Comparison of ENCODE assay signal across 1 cellular context in genomic region chr12:93441617-93442410, GRCh38.
TF ChIP-seq lines count a peak whose summit lies in the region.

UBE2N (minus strand) TSS chr12:93441947; CDS start chr12:93441884, 63 bp downstream.

TF ChIP-seq in HepG2, 621 proteins besides CTCF, POLR2A, EP300 and RAD21 (continued from another document and continues in another):
- TF ChIP-seq E2F1 (CRISPR knock-in tag; IDR thresholded peaks at IDR 0.05), result peak; percentile 86
- no peak for TF ChIP-seq ARHGAP35 (CRISPR knock-in tag; IDR thresholded peaks at IDR 0.05; ENCODE audit: borderline replicate concordance)
- TF ChIP-seq JARID2 (CRISPR knock-in tag; IDR thresholded peaks at IDR 0.05; ENCODE audit: insufficient replicate concordance), result no peak
- peak; percentile 74; the same call in 1 of the 2 replicates for TF ChIP-seq SIN3A (IDR thresholded peaks at IDR 0.05; ENCODE audit: borderline replicate concordance, low read depth, low read length)
- no peak for TF ChIP-seq ADNP (CRISPR knock-in tag; IDR thresholded peaks at IDR 0.05)
- TF ChIP-seq KDM5B (CRISPR knock-in tag; IDR thresholded peaks at IDR 0.05; ENCODE audit: borderline replicate concordance), result peak; percentile 88; the same call in 1 of the 2 replicates
- peak; percentile 40; the same call in 1 of the 2 replicates for TF ChIP-seq NCOA2 (CRISPR knock-in tag; IDR thresholded peaks at IDR 0.05)
- no peak for TF ChIP-seq U2AF2 (IDR thresholded peaks at IDR 0.05; ENCODE audit: low read depth, low read length)
- no peak for TF ChIP-seq ZNF34 (CRISPR knock-in tag; IDR thresholded peaks at IDR 0.05; ENCODE audit: borderline replicate concordance)
- peak; percentile 60; the same call in 1 of the 2 replicates for TF ChIP-seq ZNF503 (CRISPR knock-in tag; IDR thresholded peaks at IDR 0.05)
- no peak for TF ChIP-seq ZBTB25 (CRISPR knock-in tag; IDR thresholded peaks at IDR 0.05)
- TF ChIP-seq ZSCAN29 (CRISPR knock-in tag; conservative IDR thresholded peaks at IDR 0.05), result no peak
- TF ChIP-seq ZNF281 (CRISPR knock-in tag; IDR thresholded peaks at IDR 0.05; ENCODE audit: borderline replicate concordance), result 0 out of 2 replicates have a peak, but pooled peaks have one; percentile 48
- no peak for TF ChIP-seq ZBTB10 (CRISPR knock-in tag; IDR thresholded peaks at IDR 0.05; ENCODE audit: borderline replicate concordance)
- TF ChIP-seq MAZ (IDR thresholded peaks at IDR 0.05; ENCODE audit: borderline replicate concordance, low read depth, low read length), result peak; percentile 93
- TF ChIP-seq MAZ (CRISPR knock-in tag; IDR thresholded peaks at IDR 0.05; ENCODE audit: low read depth), result no peak
- TF ChIP-seq ZNF343 (CRISPR knock-in tag; IDR thresholded peaks at IDR 0.05), result peak; percentile 42; the same call in 1 of the 2 replicates
- no peak for TF ChIP-seq NFIC (IDR thresholded peaks at IDR 0.05; ENCODE audit: low read length)
- TF ChIP-seq ZNF567 (CRISPR knock-in tag; IDR thresholded peaks at IDR 0.05; ENCODE audit: borderline replicate concordance), result no peak
- TF ChIP-seq TGIF2 (CRISPR knock-in tag; IDR thresholded peaks at IDR 0.05), result peak; percentile 61; the same call in 1 of the 2 replicates
- no peak for TF ChIP-seq EEA1 (CRISPR knock-in tag; IDR thresholded peaks at IDR 0.05; ENCODE audit: borderline replicate concordance)
- TF ChIP-seq GMEB1 (CRISPR knock-in tag; IDR thresholded peaks at IDR 0.05; ENCODE audit: borderline replicate concordance), result peak; percentile 99
- peak; percentile 36; the same call in 1 of the 2 replicates for TF ChIP-seq ZNF552 (CRISPR knock-in tag; IDR thresholded peaks at IDR 0.05; ENCODE audit: borderline replicate concordance)
- TF ChIP-seq ZBTB38 (CRISPR knock-in tag; IDR thresholded peaks at IDR 0.05), result peak; percentile 92
- TF ChIP-seq CCAR2 (optimal IDR thresholded peaks at IDR 0.05; ENCODE audit: low read depth, low read length), result no peak
- peak; percentile 83; the same call in 1 of the 2 replicates for TF ChIP-seq MTA1 (CRISPR knock-in tag; IDR thresholded peaks at IDR 0.05; ENCODE audit: borderline replicate concordance)
- TF ChIP-seq ZBTB4 (CRISPR knock-in tag; IDR thresholded peaks at IDR 0.05; ENCODE audit: borderline replicate concordance), result no peak
- TF ChIP-seq CBX2 (IDR thresholded peaks at IDR 0.05; ENCODE audit: low read depth, low read length), result no peak
- TF ChIP-seq CBX2 (CRISPR knock-in tag; IDR thresholded peaks at IDR 0.05; ENCODE audit: low read depth), result no peak
- no peak for TF ChIP-seq ZNF460 (CRISPR knock-in tag; IDR thresholded peaks at IDR 0.05; ENCODE audit: borderline replicate concordance)
- peak; percentile 91 for TF ChIP-seq HOXA3 (CRISPR knock-in tag; IDR thresholded peaks at IDR 0.05)
- peak; percentile 98; the same call in 1 of the 2 replicates for TF ChIP-seq IRF9 (CRISPR knock-in tag; IDR thresholded peaks at IDR 0.05; ENCODE audit: borderline replicate concordance)
- TF ChIP-seq SOX5 (CRISPR knock-in tag; IDR thresholded peaks at IDR 0.05; ENCODE audit: borderline replicate concordance), result 0 out of 2 replicates have a peak, but pooled peaks have one; percentile 40
- 0 out of 2 replicates have a peak, but pooled peaks have one; percentile 6 for TF ChIP-seq NRL (CRISPR knock-in tag; IDR thresholded peaks at IDR 0.05; ENCODE audit: borderline replicate concordance)
- TF ChIP-seq GLI4 (CRISPR knock-in tag; IDR thresholded peaks at IDR 0.05; ENCODE audit: borderline replicate concordance), result 0 out of 2 replicates have a peak, but pooled peaks have one; percentile 7
- no peak for TF ChIP-seq GRHL1 (CRISPR knock-in tag; conservative IDR thresholded peaks at IDR 0.05)
- no peak for TF ChIP-seq MTA3 (CRISPR knock-in tag; IDR thresholded peaks at IDR 0.05)
- peak; percentile 65 for TF ChIP-seq ZNF878 (CRISPR knock-in tag; IDR thresholded peaks at IDR 0.05)
- TF ChIP-seq E2F5 (CRISPR knock-in tag; conservative IDR thresholded peaks at IDR 0.05), result no peak; the same call in 1 of the 2 replicates
- TF ChIP-seq PLRG1 (conservative IDR thresholded peaks at IDR 0.05), result no peak
